ENCODE assay signal across 1 cellular context in genomic region chr6:10403385-10404106, GRCh38.
TF ChIP-seq lines count a peak whose summit lies in the region.

No MANE protein-coding gene starts in this region.

TF ChIP-seq in K562, 482 proteins besides CTCF, POLR2A, EP300 and RAD21 (continued from another document and continues in another):
- TF ChIP-seq, protein P1, sequence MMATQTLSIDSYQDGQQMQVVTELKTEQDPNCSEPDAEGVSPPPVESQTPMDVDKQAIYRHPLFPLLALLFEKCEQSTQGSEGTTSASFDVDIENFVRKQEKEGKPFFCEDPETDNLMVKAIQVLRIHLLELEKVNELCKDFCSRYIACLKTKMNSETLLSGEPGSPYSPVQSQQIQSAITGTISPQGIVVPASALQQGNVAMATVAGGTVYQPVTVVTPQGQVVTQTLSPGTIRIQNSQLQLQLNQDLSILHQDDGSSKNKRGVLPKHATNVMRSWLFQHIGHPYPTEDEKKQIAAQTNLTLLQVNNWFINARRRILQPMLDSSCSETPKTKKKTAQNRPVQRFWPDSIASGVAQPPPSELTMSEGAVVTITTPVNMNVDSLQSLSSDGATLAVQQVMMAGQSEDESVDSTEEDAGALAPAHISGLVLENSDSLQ (IDR thresholded peaks at IDR 0.05) = no peak
- TF ChIP-seq, protein P2, sequence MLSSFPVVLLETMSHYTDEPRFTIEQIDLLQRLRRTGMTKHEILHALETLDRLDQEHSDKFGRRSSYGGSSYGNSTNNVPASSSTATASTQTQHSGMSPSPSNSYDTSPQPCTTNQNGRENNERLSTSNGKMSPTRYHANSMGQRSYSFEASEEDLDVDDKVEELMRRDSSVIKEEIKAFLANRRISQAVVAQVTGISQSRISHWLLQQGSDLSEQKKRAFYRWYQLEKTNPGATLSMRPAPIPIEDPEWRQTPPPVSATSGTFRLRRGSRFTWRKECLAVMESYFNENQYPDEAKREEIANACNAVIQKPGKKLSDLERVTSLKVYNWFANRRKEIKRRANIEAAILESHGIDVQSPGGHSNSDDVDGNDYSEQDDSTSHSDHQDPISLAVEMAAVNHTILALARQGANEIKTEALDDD (IDR thresholded peaks at IDR 0.05) = no peak
- TF ChIP-seq MAFF (IDR thresholded peaks at IDR 0.05; ENCODE audit: low read length) (no peak), TAF9B (IDR thresholded peaks at IDR 0.05; ENCODE audit: partially characterized antibody) (no peak), NR2F6 (CRISPR knock-in tag; IDR thresholded peaks at IDR 0.05) (no peak), SMAD1 (IDR thresholded peaks at IDR 0.05; ENCODE audit: low read depth, low read length, partially characterized antibody) (no peak), ZNF274 (IDR thresholded peaks at IDR 0.05; ENCODE audit: borderline replicate concordance, low read depth, low read length) (no peak), PREB (CRISPR knock-in tag; IDR thresholded peaks at IDR 0.05) (no peak), ZNF143 (CRISPR knock-in tag; IDR thresholded peaks at IDR 0.05) (no peak), AFF1 (IDR thresholded peaks at IDR 0.05; ENCODE audit: low read depth in 1 of 2, partially characterized antibody in 2 of 2) (no peak), UBTF (IDR thresholded peaks at IDR 0.05; ENCODE audit: borderline replicate concordance in 1 of 2, low read depth in 2 of 2, low read length in 2 of 2) (no peak), CEBPG (CRISPR knock-in tag; IDR thresholded peaks at IDR 0.05) (no peak), CEBPG (tag; conservative IDR thresholded peaks at IDR 0.05 in 1 of 2, IDR thresholded peaks at IDR 0.05 in 1 of 2) (no peak), GTF2B (IDR thresholded peaks at IDR 0.05; ENCODE audit: extremely low read depth, insufficient read length) (no peak), SMAD2 (IDR thresholded peaks at IDR 0.05; ENCODE audit: low read depth, low read length) (no peak), ZNF395 (CRISPR knock-in tag; IDR thresholded peaks at IDR 0.05) (peak; percentile 61), IFI16 (CRISPR knock-in tag; IDR thresholded peaks at IDR 0.05) (no peak), DPF2 (IDR thresholded peaks at IDR 0.05) (0 out of 2 replicates have a peak, but pooled peaks have one; percentile 52), MCM7 (IDR thresholded peaks at IDR 0.05) (no peak), ZNF830 (CRISPR knock-in tag; IDR thresholded peaks at IDR 0.05) (peak; percentile 52; the same call in 1 of the 2 replicates), ARID3B (CRISPR knock-in tag; IDR thresholded peaks at IDR 0.05; ENCODE audit: borderline replicate concordance) (no peak), FOXA1 (IDR thresholded peaks at IDR 0.05; ENCODE audit: borderline replicate concordance) (no peak), CHD2 (IDR thresholded peaks at IDR 0.05; ENCODE audit: low read depth, low read length) (no peak), PRMT5 (CRISPR knock-in tag; IDR thresholded peaks at IDR 0.05) (no peak), RBFOX2 (IDR thresholded peaks at IDR 0.05; ENCODE audit: low read depth, low read length) (no peak), RBM17 (IDR thresholded peaks at IDR 0.05; ENCODE audit: borderline replicate concordance, low read depth, low read length) (no peak), FOXA3 (CRISPR knock-in tag; conservative IDR thresholded peaks at IDR 0.05 in 1 of 2, IDR thresholded peaks at IDR 0.05 in 1 of 2) (no peak), ZHX1 (conservative IDR thresholded peaks at IDR 0.05; ENCODE audit: low read length) (no peak), PML (IDR thresholded peaks at IDR 0.05; ENCODE audit: low read length) (no peak), SREBF2 (CRISPR knock-in tag; IDR thresholded peaks at IDR 0.05) (no peak), KLF13 (tag; IDR thresholded peaks at IDR 0.05; ENCODE audit: borderline replicate concordance, low read depth) (no peak), TEAD1 (CRISPR knock-in tag; IDR thresholded peaks at IDR 0.05) (no peak; a peak in 1 of 4 replicates), TRIM24 (IDR thresholded peaks at IDR 0.05) (no peak), GTF2A2 (tag; IDR thresholded peaks at IDR 0.05) (no peak)
- TF ChIP-seq, protein P3, sequence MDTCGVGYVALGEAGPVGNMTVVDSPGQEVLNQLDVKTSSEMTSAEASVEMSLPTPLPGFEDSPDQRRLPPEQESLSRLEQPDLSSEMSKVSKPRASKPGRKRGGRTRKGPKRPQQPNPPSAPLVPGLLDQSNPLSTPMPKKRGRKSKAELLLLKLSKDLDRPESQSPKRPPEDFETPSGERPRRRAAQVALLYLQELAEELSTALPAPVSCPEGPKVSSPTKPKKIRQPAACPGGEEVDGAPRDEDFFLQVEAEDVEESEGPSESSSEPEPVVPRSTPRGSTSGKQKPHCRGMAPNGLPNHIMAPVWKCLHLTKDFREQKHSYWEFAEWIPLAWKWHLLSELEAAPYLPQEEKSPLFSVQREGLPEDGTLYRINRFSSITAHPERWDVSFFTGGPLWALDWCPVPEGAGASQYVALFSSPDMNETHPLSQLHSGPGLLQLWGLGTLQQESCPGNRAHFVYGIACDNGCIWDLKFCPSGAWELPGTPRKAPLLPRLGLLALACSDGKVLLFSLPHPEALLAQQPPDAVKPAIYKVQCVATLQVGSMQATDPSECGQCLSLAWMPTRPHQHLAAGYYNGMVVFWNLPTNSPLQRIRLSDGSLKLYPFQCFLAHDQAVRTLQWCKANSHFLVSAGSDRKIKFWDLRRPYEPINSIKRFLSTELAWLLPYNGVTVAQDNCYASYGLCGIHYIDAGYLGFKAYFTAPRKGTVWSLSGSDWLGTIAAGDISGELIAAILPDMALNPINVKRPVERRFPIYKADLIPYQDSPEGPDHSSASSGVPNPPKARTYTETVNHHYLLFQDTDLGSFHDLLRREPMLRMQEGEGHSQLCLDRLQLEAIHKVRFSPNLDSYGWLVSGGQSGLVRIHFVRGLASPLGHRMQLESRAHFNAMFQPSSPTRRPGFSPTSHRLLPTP (IDR thresholded peaks at IDR 0.05; ENCODE audit: borderline replicate concordance, extremely low read depth, insufficient read length) = no peak
- TF ChIP-seq, protein P4, sequence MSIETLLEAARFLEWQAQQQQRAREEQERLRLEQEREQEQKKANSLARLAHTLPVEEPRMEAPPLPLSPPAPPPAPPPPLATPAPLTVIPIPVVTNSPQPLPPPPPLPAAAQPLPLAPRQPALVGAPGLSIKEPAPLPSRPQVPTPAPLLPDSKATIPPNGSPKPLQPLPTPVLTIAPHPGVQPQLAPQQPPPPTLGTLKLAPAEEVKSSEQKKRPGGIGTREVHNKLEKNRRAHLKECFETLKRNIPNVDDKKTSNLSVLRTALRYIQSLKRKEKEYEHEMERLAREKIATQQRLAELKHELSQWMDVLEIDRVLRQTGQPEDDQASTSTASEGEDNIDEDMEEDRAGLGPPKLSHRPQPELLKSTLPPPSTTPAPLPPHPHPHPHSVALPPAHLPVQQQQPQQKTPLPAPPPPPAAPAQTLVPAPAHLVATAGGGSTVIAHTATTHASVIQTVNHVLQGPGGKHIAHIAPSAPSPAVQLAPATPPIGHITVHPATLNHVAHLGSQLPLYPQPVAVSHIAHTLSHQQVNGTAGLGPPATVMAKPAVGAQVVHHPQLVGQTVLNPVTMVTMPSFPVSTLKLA (conservative IDR thresholded peaks at IDR 0.05) = 0 out of 4 replicates have a peak, but pooled peaks have one; percentile 15 to 33
